16 cellular contexts compared by ENCODE assay signal in the genomic region with DNA sequence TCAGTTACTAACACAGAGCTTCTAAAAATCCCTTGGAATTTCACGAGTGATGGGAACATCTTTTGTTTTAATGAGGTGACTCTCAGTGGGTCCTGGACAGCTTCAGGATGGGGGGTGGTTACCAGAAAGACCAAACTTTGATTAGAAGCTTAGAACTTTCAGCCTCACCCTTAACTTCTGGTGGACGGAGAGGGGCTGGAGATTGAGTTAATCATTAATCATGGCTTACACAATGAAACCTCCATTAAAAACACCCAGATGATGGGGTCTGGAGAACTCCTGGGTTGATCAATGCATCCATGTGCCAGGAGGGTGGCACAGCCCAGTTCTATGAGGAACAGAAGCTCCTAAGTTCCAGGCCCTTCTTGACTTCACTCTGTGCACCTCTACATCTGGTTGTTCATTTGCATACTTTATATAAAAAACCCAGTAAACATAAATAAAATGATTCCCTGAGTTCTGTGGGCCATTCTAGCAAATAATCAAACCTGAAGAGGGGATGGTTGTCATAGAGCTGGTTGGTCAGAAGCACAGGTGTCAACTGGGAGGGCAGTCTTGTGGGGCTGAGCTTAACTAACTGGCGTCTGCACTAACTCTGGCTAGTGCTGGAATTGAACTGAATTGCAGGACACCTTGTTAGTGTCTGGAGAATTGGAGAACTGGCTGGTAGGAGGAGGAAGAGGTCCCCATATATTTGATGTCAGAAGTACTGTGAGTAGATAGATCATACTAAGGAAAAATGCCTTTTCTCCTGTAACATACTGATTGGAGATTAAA. TPM values are rescaled to one million over a fixed set of nuclear protein-coding genes. Genes with fewer than 3 reads are reported as not detected.
A peak's percentile ranks its signal among the peaks of the same experiment; 100 is the strongest.
DNase-seq lines count a peak whose midpoint lies in the region; ATAC-seq and TF ChIP-seq lines count a peak whose summit lies in the region.
"Had no signal": no experiment of that assay in that cellular context is flagged by ENCODE, and none has a peak within 500 bp of the region (broad histone marks: within the 10 kb centered on the region; RNA-seq: fewer than 3 reads in every experiment).

No MANE protein-coding gene starts in this region.

- H2AFZ ChIP-seq in MM.1S (ENCODE audit: low read length), result no peak overlapping the region
- H2AFZ ChIP-seq in hepatocyte, result no peak overlapping the region

- H3K9me2 ChIP-seq in MM.1S (replicated peaks; ENCODE audit: insufficient read depth, low read length), result no peaks in the 10 kb centered on the region
- H3K9me2 ChIP-seq in hepatocyte (replicated peaks; ENCODE audit: insufficient read depth), result no peaks in the 10 kb centered on the region

- peaks cover 34% of the 10 kb centered on the region for H3K79me2 ChIP-seq in MM.1S (ENCODE audit: low read length)
- H3K79me2 ChIP-seq in hepatocyte, result peaks cover 84% of the 10 kb centered on the region

- peaks cover 26% of the 10 kb centered on the region for H3K4me1 Mint-ChIP-seq in stimulated activated effector memory CD8-positive, alpha-beta T cell treated with anti-CD3 and anti-CD28 coated beads, Interleukin-12 subunit alpha, Interleukin-12 subunit beta, amount 100 ng/mL, for 72 hours

- H3K36me3 ChIP-seq in MM.1S (replicated peaks; ENCODE audit: insufficient read depth, low read length), result no peaks in the 10 kb centered on the region
- no peaks in the 10 kb centered on the region for H3K36me3 ChIP-seq in hepatocyte (replicated peaks; ENCODE audit: insufficient read depth, low read depth)
- peaks cover 32% of the 10 kb centered on the region for H3K36me3 ChIP-seq in MG63
- H3K36me3 ChIP-seq: right atrium auricular region had no signal

- H3K4me1 ChIP-seq in MM.1S (ENCODE audit: low read length) (no peaks in the 10 kb centered on the region), hepatocyte (ENCODE audit: insufficient read depth) (peaks cover 25% of the 10 kb centered on the region)
- H3K4me1 ChIP-seq: HAP-1 had no signal

- H4K20me1 ChIP-seq in MM.1S (ENCODE audit: insufficient read depth, low read length), result no peaks in the 10 kb centered on the region
- H4K20me1 ChIP-seq in hepatocyte (ENCODE audit: insufficient read depth, poor library complexity, severe bottlenecking), result no peaks in the 10 kb centered on the region

- peaks cover 21% of the 10 kb centered on the region for H3K36me3 Mint-ChIP-seq in stimulated activated effector memory CD8-positive, alpha-beta T cell treated with anti-CD3 and anti-CD28 coated beads, Interleukin-12 subunit alpha, Interleukin-12 subunit beta, amount 100 ng/mL, for 72 hours

- no peaks in the 10 kb centered on the region for H3K27me3 ChIP-seq in MM.1S (replicated peaks; ENCODE audit: insufficient read depth, low read length)
- H3K27me3 ChIP-seq in hepatocyte, result no peaks in the 10 kb centered on the region
- no peaks in the 10 kb centered on the region for H3K27me3 ChIP-seq in MG63
- H3K27me3 ChIP-seq: right atrium auricular region had no signal

- H3K9me3 ChIP-seq in MM.1S (replicated peaks; ENCODE audit: insufficient read depth, low read length), result no peaks in the 10 kb centered on the region
- no peaks in the 10 kb centered on the region for H3K9me3 ChIP-seq in hepatocyte (ENCODE audit: low read depth)
- H3K9me3 ChIP-seq in MG63, result no peaks in the 10 kb centered on the region
- H3K9me3 ChIP-seq: HAP-1, right atrium auricular region had no signal

- peak; percentile 8 for ATAC-seq in GM18907 (IDR thresholded peaks at IDR 0.05; ENCODE audit: unreplicated experiment)
- no peak for ATAC-seq in stimulated activated effector memory CD8-positive, alpha-beta T cell treated with anti-CD3 and anti-CD28 coated beads, Interleukin-12 subunit alpha, Interleukin-12 subunit beta, amount 100 ng/mL, for 72 hours

- H3K4me2 ChIP-seq in MM.1S (ENCODE audit: low read depth, low read length) (peak overlapping the region; percentile 82), hepatocyte (peak overlapping the region; percentile 46)

- H3F3A ChIP-seq in MM.1S (ENCODE audit: insufficient read depth, low read length), result 0 out of 2 replicates have a peak, but pooled peaks cover 6% of the 10 kb centered on the region

- WGBS in hepatocyte (ENCODE audit: low lambda C conversion rate, missing lambda C conversion rate), result 51% methylated on average over 3 of the region's 3 CpGs

- H3K27ac Mint-ChIP-seq in stimulated activated effector memory CD8-positive, alpha-beta T cell treated with anti-CD3 and anti-CD28 coated beads, Interleukin-12 subunit alpha, Interleukin-12 subunit beta, amount 100 ng/mL, for 72 hours, result peak overlapping the region; percentile 58
- H3K27ac Mint-ChIP-seq: activated CD4-positive, alpha-beta T cell treated with anti-CD3 and anti-CD28 coated beads, Interleukin-2, amount 10 ng/mL, durations not matched to agents 24 days and 14 days had no signal

- H3K27ac ChIP-seq in MM.1S (ENCODE audit: low read length) (peak overlapping the region; percentile 66; the same call in 1 of the 2 replicates), hepatocyte (peak overlapping the region; percentile 23)

- no peak overlapping the region for H3K4me3 ChIP-seq in MM.1S (ENCODE audit: low read length)
- H3K4me3 ChIP-seq in hepatocyte, result no peak overlapping the region
- H3K4me3 ChIP-seq in MG63, result no peak overlapping the region
- H3K4me3 ChIP-seq: HAP-1, right atrium auricular region had no signal

- no peaks in the 10 kb centered on the region for H3K9me3 Mint-ChIP-seq in stimulated activated effector memory CD8-positive, alpha-beta T cell treated with anti-CD3 and anti-CD28 coated beads, Interleukin-12 subunit alpha, Interleukin-12 subunit beta, amount 100 ng/mL, for 72 hours
- H3K9me3 Mint-ChIP-seq: activated CD4-positive, alpha-beta T cell treated with anti-CD3 and anti-CD28 coated beads, Interleukin-2, amount 10 ng/mL, durations not matched to agents 24 days and 14 days; stimulated activated naive CD8-positive, alpha-beta T cell treated with anti-CD3 and anti-CD28 coated beads, Interleukin-15, Interleukin-2, amounts not matched to agents 100 ng/mL and 50 ng/mL, for 24 hours had no signal

- DNase-seq in MM.1S, result no peak
- no peak for DNase-seq in hepatocyte (ENCODE audit: low spot score)
- no peak for DNase-seq in stimulated activated effector memory CD8-positive, alpha-beta T cell treated with anti-CD3 and anti-CD28 coated beads, Interleukin-12 subunit alpha, Interleukin-12 subunit beta, amount 100 ng/mL, for 72 hours (ENCODE audit: low spot score in 2 of 2)
- DNase-seq in MG63, result no peak
- no peak for DNase-seq in NCI-H2196 (lab: John Stamatoyannopoulos, UW; ENCODE audit: unreplicated experiment)
- DNase-seq in NCI-H146 treated with DMSO at 0.1 percent for 48 hours (lab: John Stamatoyannopoulos, UW; ENCODE audit: unreplicated experiment), result no peak
- no peak for DNase-seq in mucosa of gallbladder (ENCODE audit: low spot score)
- DNase-seq: activated CD4-positive, alpha-beta T cell treated with anti-CD3 and anti-CD28 coated beads, Interleukin-2, amount 10 ng/mL, durations not matched to agents 24 days and 14 days; activated naive CD4-positive, alpha-beta T cell treated with anti-CD3 and anti-CD28 coated beads, Interleukin-2, amount 50 U/mL, for 16 hours; cortex of kidney; NCI-H1694 had no signal

- H3K4me3 Mint-ChIP-seq in stimulated activated effector memory CD8-positive, alpha-beta T cell treated with anti-CD3 and anti-CD28 coated beads, Interleukin-12 subunit alpha, Interleukin-12 subunit beta, amount 100 ng/mL, for 72 hours, result no peak overlapping the region
- H3K4me3 Mint-ChIP-seq: stimulated activated naive CD8-positive, alpha-beta T cell treated with anti-CD3 and anti-CD28 coated beads, Interleukin-15, Interleukin-2, amounts not matched to agents 100 ng/mL and 50 ng/mL, for 24 hours had no signal

- H3K9ac ChIP-seq in MM.1S (ENCODE audit: low read length), result peak overlapping the region; percentile 35; the same call in 1 of the 2 replicates

- TF ChIP-seq CTCF in MM.1S (IDR thresholded peaks at IDR 0.05; ENCODE audit: low read length), result no peak
- TF ChIP-seq CTCF in hepatocyte (IDR thresholded peaks at IDR 0.05; ENCODE audit: poor library complexity), result no peak

RNA-seq across cellular contexts. Expression of a gene that starts 10.3 kb away (rescaled TPM):
- total RNA-seq in hepatocyte (41.9 and 43.5 TPM in 2 replicates), mucosa of gallbladder (16.0 TPM)
- 24.1 and 27.1 TPM in 2 replicates for polyA plus RNA-seq in hepatocyte
- 19.2 and 23.5 TPM in 2 replicates for total RNA-seq in MG63 (2014; rRNA removed; shearing (Covaris generic); ENCODE audit: low replicate concordance)

RNA-seq across cellular contexts. Expression of a gene that starts 50.2 kb away (rescaled TPM):
- 17.3 and 17.4 TPM in 2 replicates for total RNA-seq in hepatocyte
- polyA plus RNA-seq in hepatocyte, result 10.2 and 10.6 TPM in 2 replicates
- total RNA-seq in MG63 (2014; rRNA removed; shearing (Covaris generic); ENCODE audit: low replicate concordance), result 23.3 and 34.0 TPM in 2 replicates
- total RNA-seq in mucosa of gallbladder, result 9.1 TPM

RNA-seq across cellular contexts. Expression of a gene that starts 52.2 kb away (rescaled TPM):
- total RNA-seq in hepatocyte, result 0.88 and 1.2 TPM in 2 replicates
- 0.60 and 1.2 TPM in 2 replicates for polyA plus RNA-seq in hepatocyte
- not detected in 2 replicates for total RNA-seq in MG63 (2014; rRNA removed; shearing (Covaris generic); ENCODE audit: low replicate concordance)
- total RNA-seq in mucosa of gallbladder, result 0.69 TPM
- total RNA-seq: activated CD4-positive, alpha-beta T cell treated with anti-CD3 and anti-CD28 coated beads, Interleukin-2, amount 10 ng/mL, durations not matched to agents 24 days and 14 days; RPMI7951 had no signal
